ENCODE assay signal across 9 cellular contexts in genomic region chr19:29843180-29844051, GRCh38. TPM values are rescaled to one million over a fixed set of nuclear protein-coding genes. Genes with fewer than 3 reads are reported as not detected.
DNase-seq lines count a peak whose midpoint lies in the region; ATAC-seq and TF ChIP-seq lines count a peak whose summit lies in the region.
"Had no signal": no experiment of that assay in that cellular context is flagged by ENCODE, and none has a peak within 500 bp of the region (broad histone marks: within the 10 kb centered on the region; RNA-seq: fewer than 3 reads in every experiment).

No MANE protein-coding gene starts in this region.

- peaks cover 14% of the 10 kb centered on the region for H3K4me1 Mint-ChIP-seq in CD8-positive, alpha-beta T cell (ENCODE audit: low read depth)
- peaks cover 38% of the 10 kb centered on the region for H3K4me1 Mint-ChIP-seq in dendritic cell treated with granulocyte-macrophage colony-stimulating factor and Interleukin-4, amounts not matched to agents 40 ng/mL and 50 ng/mL, for 4 days (ENCODE audit: low read depth)

- intact Hi-C loops in CD8-positive, alpha-beta T cell (cut with DNase I, micrococcal nuclease) = loop anchor here (1.0 to 10.0 kb wide), 4 partner anchors 12 to 629 kb away; partner anchors contain the start of genes CCNE1 (in 1 of the 2), POP4 (in 1 of the 2) and UQCRFS1 (in 1 of the 2)
- intact Hi-C loops in dendritic cell treated with granulocyte-macrophage colony-stimulating factor and Interleukin-4, amounts not matched to agents 40 ng/mL and 50 ng/mL, for 4 days (cut with micrococcal nuclease) = loop anchor here (2.0 to 10.0 kb wide), 3 partner anchors 27 to 239 kb away; partner anchors contain the start of genes POP4 and URI1

- H3K4me3 Mint-ChIP-seq in CD8-positive, alpha-beta T cell = peak overlapping the region; percentile 82
- H3K4me3 Mint-ChIP-seq in dendritic cell treated with granulocyte-macrophage colony-stimulating factor and Interleukin-4, amounts not matched to agents 40 ng/mL and 50 ng/mL, for 4 days = peak overlapping the region; percentile 76

- no peaks in the 10 kb centered on the region for H3K36me3 ChIP-seq in CD8-positive, alpha-beta T cell (ENCODE audit: insufficient read depth, low read length)
- H3K36me3 ChIP-seq: uterus had no signal

- POLR2A ChIA-PET in CD8-positive, alpha-beta T cell (lab: Charles Lee) = interaction anchor here (1.6 to 3.7 kb wide), 3 partner anchors 13 to 238 kb away, joined by 7 to 38 read pairs (median 9); partner anchors contain the start of gene POP4

- no peak for ATAC-seq in CD8-positive, alpha-beta T cell
- ATAC-seq in GM19463 (IDR thresholded peaks at IDR 0.05; ENCODE audit: unreplicated experiment) (no peak), HG03469 (IDR thresholded peaks at IDR 0.05; ENCODE audit: unreplicated experiment) (no peak)

- H3K4me3 ChIP-seq in CD8-positive, alpha-beta T cell (ENCODE audit: low read depth, low read length) = peak overlapping the region; percentile 93

- H3K27me3 ChIP-seq in CD8-positive, alpha-beta T cell (ENCODE audit: insufficient read depth, low read length) = no peaks in the 10 kb centered on the region
- H3K27me3 ChIP-seq: uterus had no signal

- TF ChIP-seq CTCF in CD8-positive, alpha-beta T cell (IDR thresholded peaks at IDR 0.05) = no peak

- H3K27ac ChIP-seq in CD8-positive, alpha-beta T cell (ENCODE audit: low read depth, low read length) = no peak overlapping the region

- H3K36me3 Mint-ChIP-seq in CD8-positive, alpha-beta T cell = peaks cover 4% of the 10 kb centered on the region
- peaks cover 7% of the 10 kb centered on the region for H3K36me3 Mint-ChIP-seq in dendritic cell treated with granulocyte-macrophage colony-stimulating factor and Interleukin-4, amounts not matched to agents 40 ng/mL and 50 ng/mL, for 4 days (ENCODE audit: low read depth)

- peak in 2 of 7 experiments; percentile 7 to 54 for DNase-seq in CD8-positive, alpha-beta T cell
- DNase-seq in NCI-H69 (lab: John Stamatoyannopoulos, UW) (peak; percentile 48), mucosa of gallbladder (ENCODE audit: low spot score) (peak; percentile 12), LoVo (ENCODE audit: low spot score) (no peak), NCI-H1436 (lab: John Stamatoyannopoulos, UW) (no peak)

- H3K27me3 Mint-ChIP-seq in CD8-positive, alpha-beta T cell (ENCODE audit: low read depth) = no peaks in the 10 kb centered on the region
- peaks cover 26% of the 10 kb centered on the region for H3K27me3 Mint-ChIP-seq in dendritic cell treated with granulocyte-macrophage colony-stimulating factor and Interleukin-4, amounts not matched to agents 40 ng/mL and 50 ng/mL, for 4 days

- no peaks in the 10 kb centered on the region for H3K9me3 ChIP-seq in CD8-positive, alpha-beta T cell (ENCODE audit: low read length)
- H3K9me3 ChIP-seq: uterus had no signal

- peaks cover 12% of the 10 kb centered on the region for H3K4me1 ChIP-seq in CD8-positive, alpha-beta T cell (ENCODE audit: insufficient read depth, low read length)

- CTCF ChIA-PET in CD8-positive, alpha-beta T cell (lab: Charles Lee) = interaction anchor here (0.8 to 1.5 kb wide), 5 partner anchors 10 to 233 kb away, joined by 3 to 5 read pairs (median 3); no protein-coding TSS in a partner anchor

- no peaks in the 10 kb centered on the region for H3K9me3 Mint-ChIP-seq in CD8-positive, alpha-beta T cell
- no peaks in the 10 kb centered on the region for H3K9me3 Mint-ChIP-seq in dendritic cell treated with granulocyte-macrophage colony-stimulating factor and Interleukin-4, amounts not matched to agents 40 ng/mL and 50 ng/mL, for 4 days

- H3K27ac Mint-ChIP-seq in CD8-positive, alpha-beta T cell = peak overlapping the region; percentile 88
- peak overlapping the region; percentile 82 for H3K27ac Mint-ChIP-seq in dendritic cell treated with granulocyte-macrophage colony-stimulating factor and Interleukin-4, amounts not matched to agents 40 ng/mL and 50 ng/mL, for 4 days

RNA-seq across cellular contexts. Expression of gene CCNE1, which starts 31.6 kb away (rescaled TPM):
- total RNA-seq in CD8-positive, alpha-beta T cell = 1 to 10 TPM; 4.9 to 6.6 TPM
- 2.0 TPM for total RNA-seq in mucosa of gallbladder

Comparison
In these comparisons a context has a peak if more than half of its experiments do, and no peak if none do; other contexts are left out.
1. DNase-seq: peak in NCI-H69 (single experiment) and mucosa of gallbladder (single experiment); none in LoVo (single experiment) and NCI-H1436 (single experiment).